14 cellular contexts compared by ENCODE assay signal in the genomic region with DNA sequence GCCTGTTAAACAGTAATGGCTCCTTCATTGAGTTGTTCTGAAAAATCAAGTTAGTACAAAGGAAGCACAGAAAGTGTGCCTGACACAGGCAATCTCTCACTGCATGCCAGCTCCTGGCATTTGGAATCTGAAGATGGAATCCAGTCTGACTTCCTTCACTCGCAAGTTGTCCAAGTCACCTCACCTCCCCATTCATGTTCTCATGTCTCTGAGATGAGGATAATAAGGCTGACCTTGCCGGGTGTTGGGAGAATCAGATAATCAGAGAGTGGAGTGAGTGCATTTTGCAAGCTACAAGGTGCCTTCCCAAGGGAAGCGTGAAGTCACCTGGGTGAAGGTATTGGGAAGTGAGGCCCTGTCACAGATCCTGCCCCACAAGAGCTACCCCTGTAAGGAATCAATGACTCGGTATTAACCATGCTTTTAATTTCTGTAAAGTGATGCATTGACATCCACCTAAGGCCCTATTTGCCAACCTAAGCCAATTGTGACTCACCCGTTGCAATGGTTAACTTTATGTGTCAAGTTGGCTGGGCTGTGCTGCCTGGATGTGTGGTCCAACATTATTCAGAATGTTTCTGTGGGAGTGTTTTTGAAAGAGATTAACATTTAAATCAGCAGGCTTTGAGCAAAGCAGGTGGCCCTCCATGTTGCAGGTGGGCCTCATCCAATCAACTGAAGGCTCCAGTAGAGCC.
DNase-seq lines count a peak whose midpoint lies in the region; ATAC-seq, FAIRE-seq and TF ChIP-seq lines count a peak whose summit lies in the region.
"Had no signal": no experiment of that assay in that cellular context is flagged by ENCODE, and none has a peak within 500 bp of the region (broad histone marks: within the 10 kb centered on the region; RNA-seq: fewer than 3 reads in every experiment).

No MANE protein-coding gene starts in this region.

- CTCF ChIA-PET in activated CD4-positive, alpha-beta memory T cell treated with anti-CD3 and anti-CD28 coated beads for 36 hours (lab: Charles Lee): no interaction called here
- CTCF ChIA-PET in activated CD4-positive, alpha-beta memory T cell treated with anti-CD3 and anti-CD28 coated beads, Interleukin-2, amount 10 ng/mL, durations not matched to agents 7 days and 5 days (lab: Charles Lee): interaction anchor here (0.6 kb wide), 1 partner anchor 52 kb away, joined by 4 read pairs; no protein-coding TSS in a partner anchor

- no peaks in the 10 kb centered on the region for H3K9me3 Mint-ChIP-seq in activated CD4-positive, alpha-beta memory T cell treated with anti-CD3 and anti-CD28 coated beads for 36 hours
- H3K9me3 Mint-ChIP-seq in activated CD4-positive, alpha-beta memory T cell treated with anti-CD3 and anti-CD28 coated beads, Interleukin-2, amount 10 ng/mL, durations not matched to agents 7 days and 5 days: no peaks in the 10 kb centered on the region
- H3K9me3 Mint-ChIP-seq: activated naive CD4-positive, alpha-beta T cell treated with anti-CD3 and anti-CD28 coated beads, Interleukin-2, amount 10 ng/mL, durations not matched to agents 7 days and 5 days had no signal

- H3K27ac ChIP-seq in VCaP: peak overlapping the region; percentile 97
- H3K27ac ChIP-seq in foreskin keratinocyte: no peak overlapping the region
- peak overlapping the region; percentile 100 for H3K27ac ChIP-seq in stomach smooth muscle (ENCODE audit: low read length)

- no peaks in the 10 kb centered on the region for H3K27me3 Mint-ChIP-seq in activated CD4-positive, alpha-beta memory T cell treated with anti-CD3 and anti-CD28 coated beads for 36 hours
- H3K27me3 Mint-ChIP-seq in activated CD4-positive, alpha-beta memory T cell treated with anti-CD3 and anti-CD28 coated beads, Interleukin-2, amount 10 ng/mL, durations not matched to agents 7 days and 5 days: no peaks in the 10 kb centered on the region

- no peak for TF ChIP-seq POLR2A in GM12891 (IDR thresholded peaks at IDR 0.05; ENCODE audit: low read depth, low read length)

- H3K4me1 Mint-ChIP-seq in activated CD4-positive, alpha-beta memory T cell treated with anti-CD3 and anti-CD28 coated beads for 36 hours (ENCODE audit: low read depth): peaks cover 24% of the 10 kb centered on the region
- peaks cover 30% of the 10 kb centered on the region for H3K4me1 Mint-ChIP-seq in activated CD4-positive, alpha-beta memory T cell treated with anti-CD3 and anti-CD28 coated beads, Interleukin-2, amount 10 ng/mL, durations not matched to agents 7 days and 5 days

- H3K9me3 ChIP-seq in stomach smooth muscle (ENCODE audit: control insufficient read depth in 2 of 2, low read length in 2 of 2): no peaks in the 10 kb centered on the region

- H3K36me3 Mint-ChIP-seq in activated CD4-positive, alpha-beta memory T cell treated with anti-CD3 and anti-CD28 coated beads for 36 hours: no peaks in the 10 kb centered on the region
- H3K36me3 Mint-ChIP-seq in activated CD4-positive, alpha-beta memory T cell treated with anti-CD3 and anti-CD28 coated beads, Interleukin-2, amount 10 ng/mL, durations not matched to agents 7 days and 5 days (ENCODE audit: low read depth): no peaks in the 10 kb centered on the region
- H3K36me3 Mint-ChIP-seq: activated naive CD4-positive, alpha-beta T cell treated with anti-CD3 and anti-CD28 coated beads, Interleukin-2, amount 10 ng/mL, durations not matched to agents 7 days and 5 days had no signal

- no peaks in the 10 kb centered on the region for H3K36me3 ChIP-seq in stomach smooth muscle (ENCODE audit: control insufficient read depth in 2 of 2, insufficient read depth in 2 of 2, low read length in 2 of 2)

- intact Hi-C loops in activated CD4-positive, alpha-beta memory T cell treated with anti-CD3 and anti-CD28 coated beads for 36 hours (cut with micrococcal nuclease): loop anchor here (5.0 kb wide), 1 partner anchor 39 kb away; no protein-coding TSS in a partner anchor

- no peak overlapping the region for H3K4me3 Mint-ChIP-seq in activated CD4-positive, alpha-beta memory T cell treated with anti-CD3 and anti-CD28 coated beads for 36 hours
- no peak overlapping the region for H3K4me3 Mint-ChIP-seq in activated CD4-positive, alpha-beta memory T cell treated with anti-CD3 and anti-CD28 coated beads, Interleukin-2, amount 10 ng/mL, durations not matched to agents 7 days and 5 days
- H3K4me3 Mint-ChIP-seq: activated naive CD4-positive, alpha-beta T cell treated with anti-CD3 and anti-CD28 coated beads, Interleukin-2, amount 10 ng/mL, durations not matched to agents 7 days and 5 days had no signal

- H3K4me1 ChIP-seq in foreskin keratinocyte (peaks cover 45% of the 10 kb centered on the region), stomach smooth muscle (ENCODE audit: control insufficient read depth, insufficient read depth, low read length) (peaks cover 95% of the 10 kb centered on the region)

- H3K4me3 ChIP-seq in stomach smooth muscle (ENCODE audit: low read length in 2 of 2): no peak overlapping the region

- no peak for FAIRE-seq in GM12891 (lab: Jason Lieb, UNC)

- H3K27me3 ChIP-seq in foreskin keratinocyte (no peaks in the 10 kb centered on the region), stomach smooth muscle (ENCODE audit: control insufficient read depth in 1 of 2, insufficient read depth in 2 of 2, low read length in 2 of 2) (no peaks in the 10 kb centered on the region)

- DNase-seq in activated CD4-positive, alpha-beta memory T cell treated with anti-CD3 and anti-CD28 coated beads for 36 hours: peak; percentile 33
- DNase-seq in activated CD4-positive, alpha-beta memory T cell treated with anti-CD3 and anti-CD28 coated beads, Interleukin-2, amount 10 ng/mL, durations not matched to agents 7 days and 5 days: no peak
- DNase-seq in foreskin keratinocyte (peak in 1 of 2 donors; percentile 76), NCI-H146 treated with DMSO at 0.1 percent for 48 hours (lab: John Stamatoyannopoulos, UW; ENCODE audit: unreplicated experiment) (no peak), GM12891 (ENCODE audit: insufficient read length, low spot score) (no peak), A172 (ENCODE audit: low spot score) (no peak)
- DNase-seq: activated CD4-positive, alpha-beta T cell treated with anti-CD3 and anti-CD28 coated beads for 4 hours; activated naive CD4-positive, alpha-beta T cell treated with anti-CD3 and anti-CD28 coated beads, Interleukin-2, amount 10 ng/mL, durations not matched to agents 7 days and 5 days; DND-41; NCI-H1092 treated with DMSO at 0.1 percent for 48 hours; NCI-H774; stimulated activated CD4-positive, alpha-beta T cell treated with anti-CD3 and anti-CD28 coated beads, Interleukin-12 subunit alpha, Interleukin-12 subunit beta, amount 100 ng/mL, for 4 hours had no signal

- POLR2A ChIA-PET in activated CD4-positive, alpha-beta memory T cell treated with anti-CD3 and anti-CD28 coated beads for 36 hours (lab: Charles Lee): no interaction called here
- POLR2A ChIA-PET in activated CD4-positive, alpha-beta memory T cell treated with anti-CD3 and anti-CD28 coated beads, Interleukin-2, amount 10 ng/mL, durations not matched to agents 7 days and 5 days (lab: Charles Lee): no interaction called here

- ATAC-seq in foreskin keratinocyte: peak; percentile 51

- no peak for TF ChIP-seq CTCF in VCaP (conservative IDR thresholded peaks at IDR 0.05)
- no peak for TF ChIP-seq CTCF in foreskin keratinocyte (conservative IDR thresholded peaks at IDR 0.05)

- no peak overlapping the region for H3K27ac Mint-ChIP-seq in activated CD4-positive, alpha-beta memory T cell treated with anti-CD3 and anti-CD28 coated beads for 36 hours
- H3K27ac Mint-ChIP-seq in activated CD4-positive, alpha-beta memory T cell treated with anti-CD3 and anti-CD28 coated beads, Interleukin-2, amount 10 ng/mL, durations not matched to agents 7 days and 5 days: no peak overlapping the region
- H3K27ac Mint-ChIP-seq: activated naive CD4-positive, alpha-beta T cell treated with anti-CD3 and anti-CD28 coated beads, Interleukin-2, amount 10 ng/mL, durations not matched to agents 7 days and 5 days had no signal

- peak overlapping the region in 1 of 2 donors; percentile 36 for H3K9ac ChIP-seq in stomach smooth muscle (ENCODE audit: low read length in 2 of 2)

TF ChIP-seq in GM12891, 5 proteins besides CTCF, POLR2A, EP300 and RAD21:
- TF ChIP-seq POLR2AphosphoS5 (IDR thresholded peaks at IDR 0.05; ENCODE audit: low read depth, low read length) (no peak), TAF1 (IDR thresholded peaks at IDR 0.05; ENCODE audit: low read depth, low read length) (no peak), POU2F2 (IDR thresholded peaks at IDR 0.05; ENCODE audit: low read depth, low read length) (no peak), PAX5 (IDR thresholded peaks at IDR 0.05; ENCODE audit: insufficient read depth, low read length, severe bottlenecking) (no peak), SPI1 (IDR thresholded peaks at IDR 0.05; ENCODE audit: low read depth, low read length) (no peak)
